In genomic region chr12:80509781-80510556, GRCh38 we compare ENCODE assay signal across 14 cellular contexts.
DNase-seq lines count a peak whose midpoint lies in the region; ATAC-seq and TF ChIP-seq lines count a peak whose summit lies in the region.
"Had no signal": no experiment of that assay in that cellular context is flagged by ENCODE, and none has a peak within 500 bp of the region (broad histone marks: within the 10 kb centered on the region; RNA-seq: fewer than 3 reads in every experiment).

No MANE protein-coding gene starts in this region.

- TF ChIP-seq CTCF in AG09319 (IDR thresholded peaks at IDR 0.05; ENCODE audit: low read depth, low read length) (no peak), astrocyte of the cerebellum (IDR thresholded peaks at IDR 0.05; ENCODE audit: low read depth, low read length, missing control alignments) (no peak)

- H2BK15ac ChIP-seq in mesendoderm (replicated peaks; ENCODE audit: low read depth), result no peak overlapping the region

- ATAC-seq in HG03097 (IDR thresholded peaks at IDR 0.05; ENCODE audit: low FRiP score, unreplicated experiment), result no peak

- no peak overlapping the region for H2BK5ac ChIP-seq in mesendoderm (ENCODE audit: low read length)

- no peak overlapping the region for H3K56ac ChIP-seq in mesendoderm (ENCODE audit: low read length)

- whole genome bisulfite sequencing in mesendoderm (ENCODE audit: extremely low coverage, insufficient coverage, low lambda C conversion rate), result no CpG with 5 or more reads among the region's 1 CpG

- H3K23ac ChIP-seq in mesendoderm (ENCODE audit: low read length), result no peak overlapping the region

- no peaks in the 10 kb centered on the region for H3K27me3 ChIP-seq in mesendoderm (ENCODE audit: insufficient read depth, low read length, poor library complexity)

- H2BK120ac ChIP-seq in mesendoderm (ENCODE audit: low read depth, low read length), result no peak overlapping the region

- H3K27ac ChIP-seq in mesendoderm (ENCODE audit: low read depth, low read length) (no peak overlapping the region), substantia nigra (ENCODE audit: low read depth, low read length, poor library complexity, severe bottlenecking) (no peak overlapping the region)
- H3K27ac ChIP-seq: WERI-Rb-1 had no signal

- H3K36me3 ChIP-seq in mesendoderm (ENCODE audit: control insufficient read depth, insufficient read depth, low read length), result no peaks in the 10 kb centered on the region
- H3K36me3 ChIP-seq: WERI-Rb-1 had no signal

- no peak overlapping the region for H4K8ac ChIP-seq in mesendoderm (ENCODE audit: low read depth, low read length)

- no peak overlapping the region for H3K9ac ChIP-seq in mesendoderm (ENCODE audit: low read length)

- no peak overlapping the region for H3K4me2 ChIP-seq in mesendoderm (ENCODE audit: low read length)

- in situ Hi-C loops in astrocyte of the cerebellum (cut with HindIII; ENCODE audit: low sequenced_read_pairs), result no loop called here

- no peak overlapping the region for H4K5ac ChIP-seq in mesendoderm (ENCODE audit: low read length)

- H3K4me3 ChIP-seq in astrocyte of the cerebellum (ENCODE audit: low read depth, low read length) (no peak overlapping the region), mesendoderm (ENCODE audit: low read length) (no peak overlapping the region)

- H3K18ac ChIP-seq in mesendoderm (ENCODE audit: low read length), result no peak overlapping the region

- DNase-seq in AG09319 (ENCODE audit: extremely low read depth, low read depth) (peak; percentile 19), HT1080 (ENCODE audit: low read depth) (peak; percentile 43), astrocyte of the cerebellum (ENCODE audit: low read depth) (peak; percentile 18), left kidney (ENCODE audit: low read depth, low spot score) (peak; percentile 49), mesendoderm (no peak), substantia nigra (lab: John Stamatoyannopoulos, UW) (no peak)
- DNase-seq in stimulated activated naive CD4-positive, alpha-beta T cell treated with Interleukin-2 at 50 U/mL for 16 hours (lab: John Stamatoyannopoulos, UW), result no peak
- DNase-seq: CD8-positive, alpha-beta memory T cell; glutamatergic neuron; NCI-H510A treated with DMSO at 0.1 percent for 48 hours; Right ventricle myocardium superior; small intestine; WERI-Rb-1 had no signal

- H3K79me1 ChIP-seq in mesendoderm (ENCODE audit: low read length), result no peaks in the 10 kb centered on the region

- no peak overlapping the region for H2AK5ac ChIP-seq in mesendoderm (ENCODE audit: low read length)

- no peak overlapping the region for H3K4ac ChIP-seq in mesendoderm (ENCODE audit: low read depth, low read length)

- H3K79me2 ChIP-seq in mesendoderm (ENCODE audit: control insufficient read depth, insufficient read depth, low read length), result no peaks in the 10 kb centered on the region

- H3K4me1 ChIP-seq in mesendoderm (ENCODE audit: control insufficient read depth, low read depth, low read length), result no peaks in the 10 kb centered on the region

Comparison
In these comparisons a context has a peak if more than half of its experiments do, and no peak if none do; other contexts are left out.
1. DNase-seq: peak in AG09319 (single experiment), HT1080 (single experiment), astrocyte of the cerebellum (single experiment) and left kidney (single experiment); none in mesendoderm (single experiment), substantia nigra (0 of 49) and stimulated activated naive CD4-positive, alpha-beta T cell treated with Interleukin-2 at 50 U/mL for 16 hours (single experiment).